3 cellular contexts compared by ENCODE assay signal in the genomic region with DNA sequence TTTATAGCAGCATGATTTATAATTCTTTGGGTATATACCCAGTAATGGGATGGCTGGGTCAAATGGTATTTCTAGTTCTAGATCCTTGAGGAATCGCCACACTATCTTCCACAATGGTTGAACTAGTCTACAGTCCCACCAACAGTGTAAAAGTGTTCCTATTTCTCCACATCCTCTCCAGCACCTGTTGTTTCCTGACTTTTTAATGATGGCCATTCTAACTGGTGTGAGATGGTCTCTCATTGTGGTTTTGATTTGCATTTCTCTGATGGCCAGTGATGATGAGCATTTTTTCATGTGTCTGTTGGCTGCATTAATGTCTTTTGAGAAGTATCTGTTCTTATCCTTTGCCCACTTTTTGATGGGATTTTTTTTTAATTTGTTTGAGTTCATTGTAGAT. TPM values are rescaled to one million over a fixed set of nuclear protein-coding genes. Genes with fewer than 3 reads are reported as not detected.
"Had no signal": no experiment of that assay in that cellular context is flagged by ENCODE, and none has a peak within 500 bp of the region (broad histone marks: within the 10 kb centered on the region; RNA-seq: fewer than 3 reads in every experiment).

No MANE protein-coding gene starts in this region.

RNA-seq across cellular contexts. Expression of a gene that starts 20.0 kb away (rescaled TPM):
- total RNA-seq: RPMI7951, SJSA1, SK-MEL-5 had no signal
